ENCODE assay signal across 28 cellular contexts in the genomic region with DNA sequence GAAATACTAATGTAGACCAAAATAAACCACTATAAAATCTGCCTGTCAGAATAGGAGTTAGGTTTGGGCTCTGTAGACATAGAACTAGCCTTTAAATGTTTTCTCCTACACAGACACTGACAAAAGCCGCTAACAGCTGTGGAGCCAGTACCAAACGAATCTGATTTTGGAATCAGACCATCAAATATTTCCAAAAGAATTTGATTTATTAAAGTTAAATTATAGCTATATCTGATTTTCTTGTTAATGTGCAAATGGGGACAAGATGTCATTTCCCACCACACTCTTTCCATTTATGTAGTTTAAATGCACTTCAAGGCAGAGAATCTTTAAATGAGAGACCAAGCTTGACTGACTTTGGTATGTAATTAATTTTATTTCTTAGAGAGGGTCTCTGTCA.
"Had no signal": no experiment of that assay in that cellular context is flagged by ENCODE, and none has a peak within 500 bp of the region (broad histone marks: within the 10 kb centered on the region; RNA-seq: fewer than 3 reads in every experiment).

No MANE protein-coding gene starts in this region.

- H3K36me3 ChIP-seq: stomach, suprapubic skin, thoracic aorta, thyroid gland, tibial artery, tibial nerve, transverse colon, upper lobe of left lung, upper lobe of right lung, uterus, vagina had no signal

- H3K9me3 ChIP-seq: stomach, suprapubic skin, testis, thoracic aorta, thyroid gland, tibial artery, transverse colon, upper lobe of left lung, upper lobe of right lung, uterus, vagina had no signal

- H3K27ac Mint-ChIP-seq: stimulated activated effector memory CD8-positive, alpha-beta T cell treated with anti-CD3 and anti-CD28 coated beads, Interleukin-12 subunit alpha, Interleukin-12 subunit beta, amount 100 ng/mL, for 72 hours; stimulated activated memory B cell treated with anti-CD40 and anti-IgM and Interleukin-4, amounts not matched to agents 10 μg/mL and 1 μg/mL and 100 μg/mL, for 72 hours; stimulated activated naive B cell treated with anti-CD40 and anti-IgM and Interleukin-4, amounts not matched to agents 10 μg/mL and 1 μg/mL and 100 μg/mL, for 72 hours; stimulated activated naive CD8-positive, alpha-beta T cell treated with anti-CD3 and anti-CD28 coated beads, Interleukin-15, amount 100 ng/mL, for 72 hours; stimulated activated naive CD8-positive, alpha-beta T cell treated with anti-CD3 and anti-CD28 coated beads, Interleukin-15, Interleukin-2, amounts not matched to agents 100 ng/mL and 50 ng/mL, for 24 hours; type B pancreatic cell had no signal

- H3K4me1 Mint-ChIP-seq: stimulated activated effector memory CD8-positive, alpha-beta T cell treated with anti-CD3 and anti-CD28 coated beads, Interleukin-12 subunit alpha, Interleukin-12 subunit beta, amount 100 ng/mL, for 72 hours; stimulated activated memory B cell treated with anti-CD40 and anti-IgM and Interleukin-4, amounts not matched to agents 10 μg/mL and 1 μg/mL and 100 μg/mL, for 72 hours; stimulated activated naive B cell treated with anti-CD40 and anti-IgM and Interleukin-4, amounts not matched to agents 10 μg/mL and 1 μg/mL and 100 μg/mL, for 72 hours; stimulated activated naive CD8-positive, alpha-beta T cell treated with anti-CD3 and anti-CD28 coated beads, Interleukin-15, amount 100 ng/mL, for 72 hours had no signal

- H3K4me1 ChIP-seq: stomach, suprapubic skin, testis, thyroid gland, tibial nerve, transverse colon, upper lobe of left lung, upper lobe of right lung, uterus, vagina had no signal

- H3K27me3 Mint-ChIP-seq: stimulated activated memory B cell treated with anti-CD40 and anti-IgM and Interleukin-4, amounts not matched to agents 10 μg/mL and 1 μg/mL and 100 μg/mL, for 72 hours; stimulated activated naive CD8-positive, alpha-beta T cell treated with anti-CD3 and anti-CD28 coated beads, Interleukin-15, amount 100 ng/mL, for 72 hours; stimulated activated naive CD8-positive, alpha-beta T cell treated with anti-CD3 and anti-CD28 coated beads, Interleukin-15, Interleukin-2, amounts not matched to agents 100 ng/mL and 50 ng/mL, for 24 hours; type B pancreatic cell had no signal

- DNase-seq: stimulated activated CD4-positive, alpha-beta T cell treated with anti-CD3 and anti-CD28 coated beads, Interleukin-2, amount 100 ng/mL, for 48 hours; stimulated activated CD4-positive, alpha-beta T cell treated with anti-CD3 and anti-CD28 coated beads, Interleukin-4, amount 100 ng/mL, for 1 hour; stimulated activated CD4-positive, alpha-beta T cell treated with anti-CD3 and anti-CD28 coated beads, Interleukin-4, amount 100 ng/mL, for 24 hours; stimulated activated CD4-positive, alpha-beta T cell treated with anti-CD3 and anti-CD28 coated beads, Interleukin-4, amount 100 ng/mL, for 4 hours; stimulated activated CD8-positive, alpha-beta memory T cell treated with anti-CD3 and anti-CD28 coated beads, Interleukin-4, amount 100 ng/mL, for 48 hours; stimulated activated naive B cell treated with anti-CD40 and anti-IgM and Interleukin-4, amounts not matched to agents 10 μg/mL and 1 μg/mL and 100 μg/mL, for 72 hours; stimulated activated naive CD4-positive, alpha-beta T cell; stimulated activated naive CD4-positive, alpha-beta T cell treated with Interleukin-2 at 50 U/mL for 16 hours; stimulated activated naive CD8-positive, alpha-beta T cell treated with anti-CD3 and anti-CD28 coated beads, Interleukin-15, amount 100 ng/mL, for 72 hours; stimulated activated naive CD8-positive, alpha-beta T cell treated with anti-CD3 and anti-CD28 coated beads, Interleukin-15, Interleukin-2, amounts not matched to agents 100 U/mL and 50 U/mL, for 24 hours; stomach; substantia nigra; testis; thyroid gland; tibial artery; transverse colon; trophoblast cell; upper lobe of left lung; upper lobe of right lung; uterus had no signal

- H3K27ac ChIP-seq: stomach, suprapubic skin, testis, thoracic aorta, thyroid gland, tibial artery, tibial nerve, transverse colon, upper lobe of left lung, upper lobe of right lung, uterus, vagina had no signal

- H3K4me3 Mint-ChIP-seq: stimulated activated effector memory CD8-positive, alpha-beta T cell treated with anti-CD3 and anti-CD28 coated beads, Interleukin-12 subunit alpha, Interleukin-12 subunit beta, amount 100 ng/mL, for 72 hours; stimulated activated memory B cell treated with anti-CD40 and anti-IgM and Interleukin-4, amounts not matched to agents 10 μg/mL and 1 μg/mL and 100 μg/mL, for 72 hours; stimulated activated naive B cell treated with anti-CD40 and anti-IgM and Interleukin-4, amounts not matched to agents 10 μg/mL and 1 μg/mL and 100 μg/mL, for 72 hours; stimulated activated naive CD8-positive, alpha-beta T cell treated with anti-CD3 and anti-CD28 coated beads, Interleukin-15, amount 100 ng/mL, for 72 hours; stimulated activated naive CD8-positive, alpha-beta T cell treated with anti-CD3 and anti-CD28 coated beads, Interleukin-15, Interleukin-2, amounts not matched to agents 100 ng/mL and 50 ng/mL, for 24 hours; type B pancreatic cell had no signal

- H3K4me3 ChIP-seq: stomach, suprapubic skin, testis, thoracic aorta, thyroid gland, tibial artery, tibial nerve, transverse colon, upper lobe of left lung, upper lobe of right lung, uterus, vagina had no signal

- H3K27me3 ChIP-seq: stomach, suprapubic skin, testis, thyroid gland, tibial artery, tibial nerve, transverse colon, upper lobe of left lung, upper lobe of right lung, uterus, vagina had no signal

- H3K36me3 Mint-ChIP-seq: stimulated activated effector memory CD8-positive, alpha-beta T cell treated with anti-CD3 and anti-CD28 coated beads, Interleukin-12 subunit alpha, Interleukin-12 subunit beta, amount 100 ng/mL, for 72 hours; stimulated activated memory B cell treated with anti-CD40 and anti-IgM and Interleukin-4, amounts not matched to agents 10 μg/mL and 1 μg/mL and 100 μg/mL, for 72 hours; stimulated activated naive B cell treated with anti-CD40 and anti-IgM and Interleukin-4, amounts not matched to agents 10 μg/mL and 1 μg/mL and 100 μg/mL, for 72 hours; type B pancreatic cell had no signal

- ATAC-seq: stimulated activated effector memory CD8-positive, alpha-beta T cell treated with anti-CD3 and anti-CD28 coated beads, Interleukin-12 subunit alpha, Interleukin-12 subunit beta, amount 100 ng/mL, for 72 hours; stimulated activated memory B cell treated with anti-CD40 and anti-IgM and Interleukin-4, amounts not matched to agents 10 μg/mL and 1 μg/mL and 100 μg/mL, for 72 hours; stimulated activated naive B cell treated with anti-CD40 and anti-IgM and Interleukin-4, amounts not matched to agents 10 μg/mL and 1 μg/mL and 100 μg/mL, for 72 hours; stimulated activated naive CD8-positive, alpha-beta T cell treated with anti-CD3 and anti-CD28 coated beads, Interleukin-15, amount 100 ng/mL, for 72 hours; stimulated activated naive CD8-positive, alpha-beta T cell treated with anti-CD3 and anti-CD28 coated beads, Interleukin-15, Interleukin-2, amounts not matched to agents 100 U/mL and 50 U/mL, for 24 hours; upper lobe of right lung had no signal

- H3K9me3 Mint-ChIP-seq: stimulated activated memory B cell treated with anti-CD40 and anti-IgM and Interleukin-4, amounts not matched to agents 10 μg/mL and 1 μg/mL and 100 μg/mL, for 72 hours; stimulated activated naive CD8-positive, alpha-beta T cell treated with anti-CD3 and anti-CD28 coated beads, Interleukin-15, Interleukin-2, amounts not matched to agents 100 ng/mL and 50 ng/mL, for 24 hours had no signal
